In the genomic region with DNA sequence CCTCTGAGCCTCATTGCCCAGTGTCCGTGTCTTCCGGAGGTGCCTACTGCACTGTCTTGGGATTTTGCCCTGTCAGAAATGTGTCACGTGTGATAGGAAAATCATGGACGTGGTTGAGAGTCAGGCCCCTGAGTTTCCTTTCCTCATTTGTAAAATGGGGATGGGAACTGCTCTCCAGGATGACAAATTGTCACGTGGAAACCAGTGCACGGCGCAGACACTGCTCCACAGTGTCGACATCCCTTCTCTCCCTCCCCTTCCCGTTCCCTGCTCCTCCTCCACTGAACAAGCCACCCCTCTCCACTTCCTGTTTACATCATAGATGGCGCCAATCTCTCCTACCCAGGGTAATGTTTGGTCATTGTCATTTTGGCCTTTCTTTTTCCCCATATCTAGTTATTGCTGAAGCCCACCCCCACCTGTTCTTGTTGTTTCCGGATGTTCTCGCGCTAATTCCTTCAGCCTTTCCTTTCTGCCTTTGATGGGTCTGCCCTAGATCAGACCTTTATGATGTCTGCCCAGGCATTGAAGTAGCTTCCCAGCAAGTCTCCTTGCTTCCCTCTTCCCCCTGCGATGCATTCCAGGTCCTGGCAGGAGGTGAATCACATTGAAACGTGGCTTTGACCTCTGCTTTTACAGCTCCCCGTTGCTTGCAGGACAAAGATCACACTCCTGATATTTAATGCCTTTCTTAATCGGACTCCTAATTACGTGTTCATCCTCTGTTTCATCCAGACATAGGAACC, we compare ENCODE assay signal across 12 cellular contexts.
DNase-seq lines count a peak whose midpoint lies in the region; ATAC-seq, FAIRE-seq and TF ChIP-seq lines count a peak whose summit lies in the region.
"Had no signal": no experiment of that assay in that cellular context is flagged by ENCODE, and none has a peak within 500 bp of the region (broad histone marks: within the 10 kb centered on the region; RNA-seq: fewer than 3 reads in every experiment).

No MANE protein-coding gene starts in this region.

- H2AFZ ChIP-seq in H1 (ENCODE audit: low read length), result no peak overlapping the region

- H3K4me1 ChIP-seq in H1 (replicated peaks in 1 of 4; ENCODE audit: control insufficient read depth in 3 of 4, insufficient read depth in 4 of 4, low read length in 3 of 4) (peaks cover 0 to 4% (median 3%) of the 10 kb centered on the region in 4 experiments; a peak in 3 of 7 replicates), tibial nerve (no peaks in the 10 kb centered on the region)

- ATAC-seq in HG02678 (IDR thresholded peaks at IDR 0.05; ENCODE audit: unreplicated experiment), result no peak
- ATAC-seq: Panc1 had no signal

- peaks cover 22% of the 10 kb centered on the region for H3K36me3 Mint-ChIP-seq in T-helper 2 cell treated with Interferon-gamma antibody and Interleukin-4, amounts not matched to agents 5 μg/mL and 100 μg/mL, for 36 hours (ENCODE audit: low read depth)

- H3K9me3 ChIP-seq in H1 (ENCODE audit: insufficient read depth in 2 of 2, low read depth in 1 of 2, low read length in 1 of 2), result no peaks in the 10 kb centered on the region
- no peaks in the 10 kb centered on the region for H3K9me3 ChIP-seq in tibial nerve

- no peak overlapping the region for H2AK5ac ChIP-seq in H1 (ENCODE audit: low read depth, low read length)

- H3K14ac ChIP-seq in H1 (ENCODE audit: insufficient read length), result no peak overlapping the region

- no peaks in the 10 kb centered on the region for H3K9me3 Mint-ChIP-seq in T-helper 2 cell treated with Interferon-gamma antibody and Interleukin-4, amounts not matched to agents 5 μg/mL and 100 μg/mL, for 36 hours
- H3K9me3 Mint-ChIP-seq: mesothelial cell of epicardium had no signal

- in situ Hi-C loops in GM13976 (cut with MboI; ENCODE audit: low sequenced_read_pairs, unreplicated experiment), result no loop called here

- H2BK12ac ChIP-seq in H1 (ENCODE audit: low read depth, low read length), result no peak overlapping the region

- TF ChIP-seq POLR2A in H1 (IDR thresholded peaks at IDR 0.05; ENCODE audit: control extremely low read depth in 1 of 2, low read depth in 2 of 2, low read length in 2 of 2), result no peak
- no peak for TF ChIP-seq POLR2A in tibial nerve (IDR thresholded peaks at IDR 0.05)

- H3K79me2 ChIP-seq in H1 (ENCODE audit: control insufficient read depth in 1 of 2, insufficient read depth in 2 of 2, low read length in 2 of 2), result no peaks in the 10 kb centered on the region

- H3K27me3 ChIP-seq in H1 (replicated peaks in 1 of 4; ENCODE audit: control insufficient read depth in 3 of 4, extremely low read depth in 1 of 4, insufficient read depth in 3 of 4, low read length in 3 of 4) (no peaks in the 10 kb centered on the region), tibial nerve (no peaks in the 10 kb centered on the region)

- no peak overlapping the region for H3K23ac ChIP-seq in H1 (ENCODE audit: insufficient read length)

- no peak overlapping the region for H4K8ac ChIP-seq in H1 (ENCODE audit: extremely low read depth, insufficient read depth, low read length)

- 0 out of 2 replicates have a peak overlapping the region, but pooled peaks have one; percentile 7 for H3K18ac ChIP-seq in H1 (ENCODE audit: extremely low read depth, low read length)

- no peak for TF ChIP-seq RAD21 in H1 (IDR thresholded peaks at IDR 0.05 in 1 of 2, conservative IDR thresholded peaks at IDR 0.05 in 1 of 2; ENCODE audit: low read depth in 2 of 2, low read length in 2 of 2)

- H3K4me1 Mint-ChIP-seq in T-helper 2 cell treated with Interferon-gamma antibody and Interleukin-4, amounts not matched to agents 5 μg/mL and 100 μg/mL, for 36 hours (ENCODE audit: low read depth), result peaks cover 6% of the 10 kb centered on the region

- no peaks in the 10 kb centered on the region for H3K23me2 ChIP-seq in H1 (ENCODE audit: low read depth, low read length)

- 82% methylated on average over 17 of the region's 18 CpGs; no CpG with 5 or more reads in 1 of the 2 experiments for WGBS in H1 (ENCODE audit: extremely low coverage in 1 of 2, insufficient coverage in 1 of 2, insufficient read length in 1 of 2, insufficient replicate concordance in 2 of 2, low coverage in 1 of 2, low lambda C conversion rate in 2 of 2, missing lambda C conversion rate in 1 of 2), 2 experiments
- WGBS in tibial nerve, 2 donors, result 75% methylated on average over 18 of the region's 18 CpGs

- CTCF ChIA-PET in H1 (lab: Charles Lee; ENCODE audit: partially characterized antibody), result interaction anchor here (0.9 to 1.3 kb wide), 3 partner anchors 8 to 157 kb away, joined by 3 to 4 read pairs (median 3); no protein-coding TSS in a partner anchor

- H3K27me3 Mint-ChIP-seq in T-helper 2 cell treated with Interferon-gamma antibody and Interleukin-4, amounts not matched to agents 5 μg/mL and 100 μg/mL, for 36 hours (ENCODE audit: low read depth), result no peaks in the 10 kb centered on the region

- H3K4me2 ChIP-seq in H1 (ENCODE audit: insufficient read depth in 1 of 2, low read depth in 2 of 2, low read length in 2 of 2), result no peak overlapping the region

- no peak overlapping the region for H2BK15ac ChIP-seq in H1 (ENCODE audit: low read length)

- no peak overlapping the region for H2BK120ac ChIP-seq in H1 (replicated peaks; ENCODE audit: low read depth, low read length)

- H3K27ac ChIP-seq in H1 (ENCODE audit: low read depth, low read length) (no peak overlapping the region), tibial nerve (peak overlapping the region in 2 of 4 donors; percentile 45 to 68)

- no peaks in the 10 kb centered on the region; a peak in 1 of 8 replicates for H3K36me3 ChIP-seq in H1 (ENCODE audit: control insufficient read depth in 2 of 4, insufficient read depth in 4 of 4, low read length in 3 of 4)
- H3K36me3 ChIP-seq in tibial nerve, result peaks cover 0 to 11% (median 0%) of the 10 kb centered on the region in 3 donors

- no peak for TF ChIP-seq CTCF in H1 (IDR thresholded peaks at IDR 0.05; ENCODE audit: control extremely low read depth in 1 of 3, insufficient read depth in 1 of 3, low read depth in 1 of 3, low read length in 3 of 3)
- no peak for TF ChIP-seq CTCF in tibial nerve (IDR thresholded peaks at IDR 0.05)
- TF ChIP-seq CTCF in GM13976 (IDR thresholded peaks at IDR 0.05; ENCODE audit: borderline replicate concordance, control extremely low read depth, extremely low read depth, insufficient read depth, missing control alignments), result no peak

- H3K4ac ChIP-seq in H1 (replicated peaks; ENCODE audit: insufficient read length, low read depth, low read length), result no peak overlapping the region

- POLR2A ChIA-PET in H1 (lab: Charles Lee; ENCODE audit: partially characterized antibody), result no interaction called here

- TF ChIP-seq EP300 in H1 (IDR thresholded peaks at IDR 0.05; ENCODE audit: borderline replicate concordance in 1 of 2, low read depth in 2 of 2, low read length in 2 of 2) (no peak), tibial nerve (IDR thresholded peaks at IDR 0.05) (peak; percentile 72 to 77)

- H4K5ac ChIP-seq in H1 (ENCODE audit: insufficient read length, low read depth, low read length), result no peak overlapping the region

- H3K9ac ChIP-seq in H1 (replicated peaks in 1 of 4; ENCODE audit: extremely low read depth in 1 of 4, low read depth in 3 of 4, low read length in 3 of 4), result no peak overlapping the region

- peaks cover 0 to 3% of the 10 kb centered on the region in 2 experiments for H4K20me1 ChIP-seq in H1 (replicated peaks in 1 of 2; ENCODE audit: control insufficient read depth in 1 of 2, insufficient read depth in 2 of 2, low read length in 2 of 2)

- no peak for DNase-seq in T-helper 2 cell treated with Interferon-gamma antibody and Interleukin-4, amounts not matched to agents 5 μg/mL and 100 μg/mL, for 36 hours (ENCODE audit: low spot score)
- DNase-seq in T-helper 2 cell (no peak), H1 (ENCODE audit: low read depth in 1 of 2, low spot score in 2 of 2) (no peak), lung microvascular endothelial cell (ENCODE audit: low read depth in 2 of 2) (peak; percentile 92 to 94), tibial nerve (ENCODE audit: low spot score in 2 of 2) (peak in 1 of 2 donors; percentile 56), GM13976 (ENCODE audit: low spot score) (no peak)
- no peak for DNase-seq in central memory CD4-positive, alpha-beta T cell
- DNase-seq: NCI-H1436 had no signal

- H3K79me1 ChIP-seq in H1 (ENCODE audit: low read depth, low read length), result peaks cover 3% of the 10 kb centered on the region

- H3K4me3 ChIP-seq in H1 (ENCODE audit: extremely low read depth in 1 of 4, insufficient read depth in 2 of 4, low read depth in 3 of 4, low read length in 4 of 4) (no peak overlapping the region), tibial nerve (no peak overlapping the region)

- no peak overlapping the region for H4K91ac ChIP-seq in H1 (replicated peaks; ENCODE audit: insufficient read length, low read length)

- no peak overlapping the region for H3K56ac ChIP-seq in H1 (replicated peaks; ENCODE audit: insufficient read length, low read depth, low read length)

- peak overlapping the region; percentile 12; the same call in 1 of the 2 replicates for H2BK5ac ChIP-seq in H1 (ENCODE audit: low read depth, low read length)

- no peak for FAIRE-seq in H1 (lab: Jason Lieb, UNC)
- FAIRE-seq: H54 had no signal

- H2BK20ac ChIP-seq in H1 (ENCODE audit: low read length), result no peak overlapping the region

- no peak overlapping the region for H3K4me3 Mint-ChIP-seq in T-helper 2 cell treated with Interferon-gamma antibody and Interleukin-4, amounts not matched to agents 5 μg/mL and 100 μg/mL, for 36 hours
- H3K4me3 Mint-ChIP-seq: mesothelial cell of epicardium had no signal

- peak overlapping the region; percentile 50 for H3K27ac Mint-ChIP-seq in T-helper 2 cell treated with Interferon-gamma antibody and Interleukin-4, amounts not matched to agents 5 μg/mL and 100 μg/mL, for 36 hours
- H3K27ac Mint-ChIP-seq: mesothelial cell of epicardium had no signal

TF ChIP-seq in H1, 55 proteins besides CTCF, POLR2A, EP300 and RAD21 (continues in another document):
- TF ChIP-seq FOSL1 (IDR thresholded peaks at IDR 0.05; ENCODE audit: insufficient read depth, low read depth, low read length) (no peak), NRF1 (IDR thresholded peaks at IDR 0.05; ENCODE audit: low read depth, low read length) (no peak)

Comparison
In these comparisons a context has a peak if more than half of its experiments do, and no peak if none do; other contexts are left out.
1. DNase-seq: peak in lung microvascular endothelial cell (2 of 2); none in T-helper 2 cell treated with Interferon-gamma antibody and Interleukin-4, amounts not matched to agents 5 μg/mL and 100 μg/mL, for 36 hours (single experiment), T-helper 2 cell (0 of 5), H1 (0 of 2), central memory CD4-positive, alpha-beta T cell (single experiment) and GM13976 (single experiment).